11 cellular contexts compared by ENCODE assay signal in genomic region chr4:61500883-61501282, GRCh38.
DNase-seq lines count a peak whose midpoint lies in the region; ATAC-seq, FAIRE-seq and TF ChIP-seq lines count a peak whose summit lies in the region.
"Had no signal": no experiment of that assay in that cellular context is flagged by ENCODE, and none has a peak within 500 bp of the region (broad histone marks: within the 10 kb centered on the region; RNA-seq: fewer than 3 reads in every experiment).

No MANE protein-coding gene starts in this region.

- CTCF ChIA-PET in A549 (lab: Yijun Ruan, JAX) = no interaction called here

- no peak overlapping the region for H3K27ac ChIP-seq in A549
- peak overlapping the region; percentile 4; the same call in 1 of the 2 replicates for H3K27ac ChIP-seq in WERI-Rb-1
- H3K27ac ChIP-seq: tibial nerve had no signal

- ATAC-seq in A549 = no peak
- ATAC-seq: sciatic nerve had no signal

- DNase-seq in A549 (ENCODE audit: low read depth in 1 of 2, low spot score in 1 of 2) (no peak), HT-29 (ENCODE audit: low spot score) (peak; percentile 69), WERI-Rb-1 (peak; percentile 28), glomerular visceral epithelial cell (ENCODE audit: extremely low spot score) (peak; percentile 9), cortex of kidney (lab: John Stamatoyannopoulos, UW) (no peak), NOMO-1 (lab: John Stamatoyannopoulos, UW; ENCODE audit: unreplicated experiment in 2 of 2) (no peak), 8988T (no peak)
- DNase-seq in activated CD8-positive, alpha-beta memory T cell treated with anti-CD3 and anti-CD28 coated beads for 24 hours = no peak
- DNase-seq: effector CD8-positive, alpha-beta T cell had no signal

- H3K27me3 ChIP-seq in WERI-Rb-1 (ENCODE audit: insufficient read depth, low read depth, severe bottlenecking) = no peaks in the 10 kb centered on the region
- H3K27me3 ChIP-seq: tibial nerve had no signal

- POLR2A ChIA-PET in A549 (lab: Yijun Ruan, JAX) = no interaction called here

- no peaks in the 10 kb centered on the region for H3K4me1 ChIP-seq in A549
- H3K4me1 ChIP-seq: tibial nerve had no signal

- TF ChIP-seq CTCF in A549 (IDR thresholded peaks at IDR 0.05) (no peak), WERI-Rb-1 (IDR thresholded peaks at IDR 0.05; ENCODE audit: low read depth, low read length) (0 out of 2 replicates have a peak, but pooled peaks have one; percentile 4)

- TF ChIP-seq EP300 in A549 (IDR thresholded peaks at IDR 0.05) = no peak

- H3K4me3 ChIP-seq in A549 (no peak overlapping the region), WERI-Rb-1 (ENCODE audit: low read depth, low read length) (no peak overlapping the region)
- H3K4me3 ChIP-seq: tibial nerve had no signal

- TF ChIP-seq RAD21 in A549 (conservative IDR thresholded peaks at IDR 0.05 in 1 of 2, IDR thresholded peaks at IDR 0.05 in 1 of 2) = peak in 1 of 2 experiments; percentile 17; a peak in 1 of 5 replicates

- H3K9me3 ChIP-seq in A549 (no peaks in the 10 kb centered on the region), WERI-Rb-1 (ENCODE audit: severe bottlenecking) (no peaks in the 10 kb centered on the region)
- H3K9me3 ChIP-seq: tibial nerve had no signal

- FAIRE-seq in A549 (lab: Jason Lieb, UNC) = no peak

- no peaks in the 10 kb centered on the region for H3K36me3 ChIP-seq in WERI-Rb-1
- H3K36me3 ChIP-seq: tibial nerve had no signal

- no peak overlapping the region for H3K4me2 ChIP-seq in A549

- TF ChIP-seq POLR2A in A549 (IDR thresholded peaks at IDR 0.05; ENCODE audit: low read length) = no peak

TF ChIP-seq in A549, 52 proteins besides CTCF, POLR2A, EP300 and RAD21:
- TF ChIP-seq SMC3 (IDR thresholded peaks at IDR 0.05) (peak; percentile 17; the same call in 1 of the 3 replicates), HOXA7 (CRISPR knock-in tag; IDR thresholded peaks at IDR 0.05) (no peak), EHMT2 (IDR thresholded peaks at IDR 0.05; ENCODE audit: low read depth) (no peak)
TF ChIP-seq in A549: peak in this region for 1.

Comparison
In these comparisons a context has a peak if more than half of its experiments do, and no peak if none do; other contexts are left out.
1. DNase-seq: peak in HT-29 (single experiment), WERI-Rb-1 (single experiment) and glomerular visceral epithelial cell (single experiment); none in A549 (0 of 2), cortex of kidney (single experiment), activated CD8-positive, alpha-beta memory T cell treated with anti-CD3 and anti-CD28 coated beads for 24 hours (single experiment), NOMO-1 (0 of 2) and 8988T (single experiment).